Comparison of ENCODE assay signal across 22 cellular contexts in genomic region chr6:78580923-78581322, GRCh38.
DNase-seq lines count a peak whose midpoint lies in the region; ATAC-seq and TF ChIP-seq lines count a peak whose summit lies in the region.
"Had no signal": no experiment of that assay in that cellular context is flagged by ENCODE, and none has a peak within 500 bp of the region (broad histone marks: within the 10 kb centered on the region; RNA-seq: fewer than 3 reads in every experiment).

No MANE protein-coding gene starts in this region.

- H3K9me3 Mint-ChIP-seq in stimulated activated naive CD8-positive, alpha-beta T cell treated with anti-CD3 and anti-CD28 coated beads, Interleukin-15, amount 100 ng/mL, for 72 hours, result peaks cover 0 to 3% of the 10 kb centered on the region in 2 donors
- H3K9me3 Mint-ChIP-seq: activated naive CD8-positive, alpha-beta T cell treated with anti-CD3 and anti-CD28 coated beads, Interleukin-2, amount 10 ng/mL, durations not matched to agents 7 days and 5 days; CD8-positive, alpha-beta T cell; T-helper 2 cell treated with Interferon-gamma antibody and Interleukin-4, amounts not matched to agents 5 μg/mL and 100 μg/mL, for 36 hours; type B pancreatic cell; WTC11 had no signal

- no peaks in the 10 kb centered on the region for H3K27me3 ChIP-seq in MM.1S (replicated peaks; ENCODE audit: insufficient read depth, low read length)

- DNase-seq in SKM-1 treated with dmso at 0.1 percent for 144 hours (lab: John Stamatoyannopoulos, UW; ENCODE audit: unreplicated experiment) (peak; percentile 48), SKM-1 (lab: John Stamatoyannopoulos, UW; ENCODE audit: unreplicated experiment) (no peak), MM.1S (peak; percentile 14), activated gamma-delta T cell (lab: John Stamatoyannopoulos, UW) (no peak), DMS53 treated with DMSO at 0.1 percent for 48 hours (lab: John Stamatoyannopoulos, UW; ENCODE audit: unreplicated experiment) (no peak)
- DNase-seq in stimulated activated naive CD8-positive, alpha-beta T cell treated with anti-CD3 and anti-CD28 coated beads, Interleukin-15, amount 100 ng/mL, for 72 hours, result no peak
- DNase-seq: 8988T; activated naive CD8-positive, alpha-beta T cell treated with anti-CD3 and anti-CD28 coated beads, Interleukin-2, amount 10 ng/mL, durations not matched to agents 7 days and 5 days; CD8-positive, alpha-beta T cell; mesenchymal stem cell; naive thymus-derived CD8-positive, alpha-beta T cell; NCI-H1436 treated with DMSO at 0.1 percent for 48 hours; NCI-H2171; NCI-H524 treated with DMSO at 0.1 percent for 48 hours; SK-N-SH; stimulated activated CD4-positive, alpha-beta T cell treated with anti-CD3 and anti-CD28 coated beads, Interleukin-4, amount 100 ng/mL, for 4 hours had no signal

- no peak overlapping the region for H2AFZ ChIP-seq in MM.1S (ENCODE audit: low read length)

- ATAC-seq in HG03025 (IDR thresholded peaks at IDR 0.05; ENCODE audit: low FRiP score, unreplicated experiment), result peak; percentile 93
- no peak for ATAC-seq in stimulated activated naive CD8-positive, alpha-beta T cell treated with anti-CD3 and anti-CD28 coated beads, Interleukin-15, amount 100 ng/mL, for 72 hours
- ATAC-seq in HG02870 (IDR thresholded peaks at IDR 0.05; ENCODE audit: unreplicated experiment), result no peak
- ATAC-seq: CD8-positive, alpha-beta T cell; naive thymus-derived CD8-positive, alpha-beta T cell; WTC11 had no signal

- H3K9ac ChIP-seq in MM.1S (ENCODE audit: low read length), result no peak overlapping the region
- H3K9ac ChIP-seq: SK-N-SH had no signal

- TF ChIP-seq CTCF in MM.1S (IDR thresholded peaks at IDR 0.05; ENCODE audit: low read length), result no peak

- H3F3A ChIP-seq in MM.1S (ENCODE audit: insufficient read depth, low read length), result no peaks in the 10 kb centered on the region

- no peaks in the 10 kb centered on the region for H3K79me2 ChIP-seq in MM.1S (ENCODE audit: low read length)

- no peaks in the 10 kb centered on the region for H3K4me1 Mint-ChIP-seq in stimulated activated naive CD8-positive, alpha-beta T cell treated with anti-CD3 and anti-CD28 coated beads, Interleukin-15, amount 100 ng/mL, for 72 hours
- H3K4me1 Mint-ChIP-seq: activated naive CD8-positive, alpha-beta T cell treated with anti-CD3 and anti-CD28 coated beads, Interleukin-2, amount 10 ng/mL, durations not matched to agents 7 days and 5 days; central memory CD8-positive, alpha-beta T cell; naive thymus-derived CD8-positive, alpha-beta T cell had no signal

- H3K27ac ChIP-seq in MM.1S (ENCODE audit: low read length), result peak overlapping the region; percentile 42; the same call in 1 of the 2 replicates

- H4K20me1 ChIP-seq in MM.1S (ENCODE audit: insufficient read depth, low read length), result no peaks in the 10 kb centered on the region

- H3K9me3 ChIP-seq in MM.1S (replicated peaks; ENCODE audit: insufficient read depth, low read length), result no peaks in the 10 kb centered on the region
- H3K9me3 ChIP-seq: SK-N-SH had no signal

- H3K9me2 ChIP-seq in MM.1S (replicated peaks; ENCODE audit: insufficient read depth, low read length), result no peaks in the 10 kb centered on the region
- H3K9me2 ChIP-seq: SK-N-SH had no signal

- no peaks in the 10 kb centered on the region for H3K27me3 Mint-ChIP-seq in stimulated activated naive CD8-positive, alpha-beta T cell treated with anti-CD3 and anti-CD28 coated beads, Interleukin-15, amount 100 ng/mL, for 72 hours
- H3K27me3 Mint-ChIP-seq: activated naive CD8-positive, alpha-beta T cell treated with anti-CD3 and anti-CD28 coated beads, Interleukin-2, amount 10 ng/mL, durations not matched to agents 7 days and 5 days; central memory CD8-positive, alpha-beta T cell; type B pancreatic cell had no signal

- 0 out of 2 replicates have a peak overlapping the region, but pooled peaks have one; percentile 3 for H3K4me2 ChIP-seq in MM.1S (ENCODE audit: low read depth, low read length)
- H3K4me2 ChIP-seq: SK-N-SH had no signal

- no peak overlapping the region for H3K4me3 ChIP-seq in MM.1S (ENCODE audit: low read length)

- peaks cover 46% of the 10 kb centered on the region for H3K4me1 ChIP-seq in MM.1S (ENCODE audit: low read length)

- H3K27ac Mint-ChIP-seq in stimulated activated naive CD8-positive, alpha-beta T cell treated with anti-CD3 and anti-CD28 coated beads, Interleukin-15, amount 100 ng/mL, for 72 hours, result no peak overlapping the region
- H3K27ac Mint-ChIP-seq: activated naive CD8-positive, alpha-beta T cell treated with anti-CD3 and anti-CD28 coated beads, Interleukin-2, amount 10 ng/mL, durations not matched to agents 7 days and 5 days; CD8-positive, alpha-beta T cell; naive thymus-derived CD8-positive, alpha-beta T cell; T-helper 2 cell treated with Interferon-gamma antibody and Interleukin-4, amounts not matched to agents 5 μg/mL and 100 μg/mL, for 36 hours; type B pancreatic cell; WTC11 had no signal

- H3K36me3 ChIP-seq in MM.1S (replicated peaks; ENCODE audit: insufficient read depth, low read length), result no peaks in the 10 kb centered on the region

- H3K4me3 Mint-ChIP-seq in stimulated activated naive CD8-positive, alpha-beta T cell treated with anti-CD3 and anti-CD28 coated beads, Interleukin-15, amount 100 ng/mL, for 72 hours, result no peak overlapping the region
- H3K4me3 Mint-ChIP-seq: activated naive CD8-positive, alpha-beta T cell treated with anti-CD3 and anti-CD28 coated beads, Interleukin-2, amount 10 ng/mL, durations not matched to agents 7 days and 5 days; CD8-positive, alpha-beta T cell; central memory CD8-positive, alpha-beta T cell; naive thymus-derived CD8-positive, alpha-beta T cell; T-helper 2 cell treated with Interferon-gamma antibody and Interleukin-4, amounts not matched to agents 5 μg/mL and 100 μg/mL, for 36 hours; type B pancreatic cell; WTC11 had no signal

Comparison
In these comparisons a context has a peak if more than half of its experiments do, and no peak if none do; other contexts are left out.
1. DNase-seq: peak in SKM-1 treated with dmso at 0.1 percent for 144 hours (single experiment) and MM.1S (single experiment); none in SKM-1 (single experiment), activated gamma-delta T cell (single experiment), stimulated activated naive CD8-positive, alpha-beta T cell treated with anti-CD3 and anti-CD28 coated beads, Interleukin-15, amount 100 ng/mL, for 72 hours (0 of 2) and DMS53 treated with DMSO at 0.1 percent for 48 hours (single experiment).